ENCODE assay signal across 9 cellular contexts in genomic region chr5:65961644-65962043, GRCh38. TPM values are rescaled to one million over a fixed set of nuclear protein-coding genes. Genes with fewer than 3 reads are reported as not detected.
A peak's percentile ranks its signal among the peaks of the same experiment; 100 is the strongest.
DNase-seq lines count a peak whose midpoint lies in the region; ATAC-seq and TF ChIP-seq lines count a peak whose summit lies in the region.
"Had no signal": no experiment of that assay in that cellular context is flagged by ENCODE, and none has a peak within 500 bp of the region (broad histone marks: within the 10 kb centered on the region; RNA-seq: fewer than 3 reads in every experiment).

No MANE protein-coding gene starts in this region.

- ATAC-seq in GM18499 (IDR thresholded peaks at IDR 0.05; ENCODE audit: insufficient read depth, unreplicated experiment) = peak; percentile 78
- ATAC-seq in GM21825 (IDR thresholded peaks at IDR 0.05; ENCODE audit: unreplicated experiment) = peak; percentile 89
- no peak for ATAC-seq in PC-3
- no peak for ATAC-seq in esophagus mucosa

- H3K4me3 ChIP-seq in PC-3 (ENCODE audit: low read length) (no peak overlapping the region), mesenchymal stem cell (ENCODE audit: insufficient read depth in 1 of 2, low read depth in 1 of 2, low read length in 2 of 2) (no peak overlapping the region), dorsolateral prefrontal cortex (no peak overlapping the region), MG63 (no peak overlapping the region)
- H3K4me3 ChIP-seq: upper lobe of left lung had no signal

- H2AK5ac ChIP-seq in mesenchymal stem cell (ENCODE audit: low read length, severe bottlenecking) = no peak overlapping the region

- H3K9me3 ChIP-seq in PC-3 (ENCODE audit: low read length) (no peaks in the 10 kb centered on the region), mesenchymal stem cell (ENCODE audit: control insufficient read depth, low read length) (no peaks in the 10 kb centered on the region), MG63 (no peaks in the 10 kb centered on the region)
- H3K9me3 ChIP-seq: upper lobe of left lung had no signal

- H2AFZ ChIP-seq in PC-3 (ENCODE audit: low read length) (no peak overlapping the region), mesenchymal stem cell (ENCODE audit: low read depth, low read length) (no peak overlapping the region)

- TF ChIP-seq CTCF in PC-3 (conservative IDR thresholded peaks at IDR 0.05; ENCODE audit: low read depth, low read length) = no peak
- no peak for TF ChIP-seq CTCF in dorsolateral prefrontal cortex (IDR thresholded peaks at IDR 0.05 in 54 of 56, conservative IDR thresholded peaks at IDR 0.05 in 2 of 56; ENCODE audit: low read depth in 1 of 56, partially characterized antibody in 56 of 56)

- H3K79me1 ChIP-seq in mesenchymal stem cell (replicated peaks; ENCODE audit: low read length, poor library complexity, severe bottlenecking) = no peaks in the 10 kb centered on the region

- H4K8ac ChIP-seq in mesenchymal stem cell (ENCODE audit: low read length) = no peak overlapping the region

- H4K20me1 ChIP-seq in PC-3 (ENCODE audit: low read length) = peaks cover 9% of the 10 kb centered on the region; the same call in 1 of the 2 replicates

- H3F3A ChIP-seq in PC-3 (ENCODE audit: low read length, unreplicated experiment) = no peaks in the 10 kb centered on the region

- H3K4me1 ChIP-seq in PC-3 (ENCODE audit: insufficient read depth, low read length) (no peaks in the 10 kb centered on the region), mesenchymal stem cell (ENCODE audit: control insufficient read depth, insufficient read depth, low read depth, low read length) (no peaks in the 10 kb centered on the region)

- H3K14ac ChIP-seq in mesenchymal stem cell (ENCODE audit: low read length in 2 of 2) = no peak overlapping the region

- no peaks in the 10 kb centered on the region for H3K9me2 ChIP-seq in PC-3 (replicated peaks; ENCODE audit: low read length)

- peaks cover 84% of the 10 kb centered on the region for H3K79me2 ChIP-seq in PC-3 (ENCODE audit: low read length)

- DNase-seq in PC-3 (peak; percentile 8), mesenchymal stem cell (peak; percentile 64), dorsolateral prefrontal cortex (no peak), KBM-7 (no peak), MG63 (no peak)
- DNase-seq: upper lobe of left lung had no signal

- H3K23ac ChIP-seq in mesenchymal stem cell (ENCODE audit: low read length in 2 of 2) = no peak overlapping the region

- H3K4me2 ChIP-seq in PC-3 (ENCODE audit: low read length) = no peak overlapping the region
- no peak overlapping the region for H3K4me2 ChIP-seq in mesenchymal stem cell (ENCODE audit: low read length, poor library complexity, severe bottlenecking)

- H3K27ac ChIP-seq in PC-3 (ENCODE audit: low read length) (no peak overlapping the region), mesenchymal stem cell (ENCODE audit: low read length, poor library complexity, severe bottlenecking) (no peak overlapping the region), dorsolateral prefrontal cortex (peak overlapping the region in 3 of 59 donors; percentile 10 to 27 (median 24))
- H3K27ac ChIP-seq: upper lobe of left lung had no signal

- H4K91ac ChIP-seq in mesenchymal stem cell (ENCODE audit: low read length) = no peak overlapping the region

- H2BK5ac ChIP-seq in mesenchymal stem cell (ENCODE audit: low read depth, low read length, poor library complexity, severe bottlenecking) = no peak overlapping the region

- no peak overlapping the region for H3K18ac ChIP-seq in mesenchymal stem cell (ENCODE audit: low read depth in 1 of 2, low read length in 2 of 2)

- intact Hi-C loops in PC-3 (cut with micrococcal nuclease) = no loop called here
- intact Hi-C loops in dorsolateral prefrontal cortex (cut with DNase I) = no loop called here

- H3K9ac ChIP-seq in PC-3 (ENCODE audit: low read length) (no peak overlapping the region), mesenchymal stem cell (ENCODE audit: low read length) (no peak overlapping the region)

- in situ Hi-C loops in KBM-7 (cut with MboI; ENCODE audit: low pct_unique_long_range_greater_than_20kb, low sequenced_read_pairs) = no loop called here

- POLR2A ChIA-PET in PC-3 (lab: Charles Lee; ENCODE audit: unreplicated experiment) = no interaction called here

- CTCF ChIA-PET in PC-3 (lab: Charles Lee) = no interaction called here

- no peak overlapping the region for H3K4ac ChIP-seq in mesenchymal stem cell (ENCODE audit: low read depth in 1 of 2, low read length in 2 of 2)

- no peak overlapping the region for H2BK120ac ChIP-seq in mesenchymal stem cell (ENCODE audit: low read depth, low read length)

- no peaks in the 10 kb centered on the region for H3K36me3 ChIP-seq in PC-3 (ENCODE audit: low read depth, low read length)
- H3K36me3 ChIP-seq in mesenchymal stem cell (ENCODE audit: control insufficient read depth in 1 of 2, insufficient read depth in 2 of 2, low read depth in 1 of 2, low read length in 2 of 2) = peaks cover 0 to 4% of the 10 kb centered on the region in 2 experiments
- peaks cover 17% of the 10 kb centered on the region for H3K36me3 ChIP-seq in MG63
- H3K36me3 ChIP-seq: upper lobe of left lung had no signal

- no peak overlapping the region for H2BK15ac ChIP-seq in mesenchymal stem cell (ENCODE audit: low read depth, poor library complexity, severe bottlenecking)

- BruUV-seq in PC-3 (replicated peaks; lab: Mats Ljungman, UMichigan) = no TSS peak

- H3K27me3 ChIP-seq in PC-3 (ENCODE audit: low read length) = no peaks in the 10 kb centered on the region
- no peaks in the 10 kb centered on the region for H3K27me3 ChIP-seq in mesenchymal stem cell (ENCODE audit: control insufficient read depth in 1 of 2, insufficient read depth in 1 of 2, low read length in 2 of 2)
- no peaks in the 10 kb centered on the region for H3K27me3 ChIP-seq in dorsolateral prefrontal cortex
- H3K27me3 ChIP-seq in MG63 = no peaks in the 10 kb centered on the region
- H3K27me3 ChIP-seq: upper lobe of left lung had no signal

- H2BK12ac ChIP-seq in mesenchymal stem cell (ENCODE audit: low read length in 2 of 2) = no peak overlapping the region

RNA-seq across cellular contexts. Expression of gene ERBIN, which starts 35.3 kb away (rescaled TPM):
- total RNA-seq in PC-3 (2014; rRNA removed) = 38.9 and 40.6 TPM in 2 replicates
- 49.1 TPM for polyA plus RNA-seq in mesenchymal stem cell (2013, experiment 1 of 2)
- polyA plus RNA-seq in mesenchymal stem cell (2013, experiment 2 of 2) = 47.5 TPM
- 41.6 TPM for total RNA-seq in esophagus mucosa
- 100 to 1,000 TPM in 108 of 120 experiments, 10 to 100 TPM in 12; 66.2 to 345 (median 150) TPM for total RNA-seq in dorsolateral prefrontal cortex
- total RNA-seq in MG63 (2014; rRNA removed; shearing (Covaris generic); ENCODE audit: low replicate concordance) = 23.5 and 28.4 TPM in 2 replicates

Comparison
In these comparisons a context has a peak if more than half of its experiments do, and no peak if none do; other contexts are left out.
1. ATAC-seq: peak in GM18499 (single experiment) and GM21825 (single experiment); none in PC-3 (single experiment) and esophagus mucosa (single experiment).
2. DNase-seq: peak in PC-3 (single experiment) and mesenchymal stem cell (single experiment); none in dorsolateral prefrontal cortex (0 of 10), KBM-7 (single experiment) and MG63 (single experiment).